In genomic region chr4:160276785-160277325, GRCh38 we compare ENCODE assay signal across 23 cellular contexts.
"Had no signal": no experiment of that assay in that cellular context is flagged by ENCODE, and none has a peak within 500 bp of the region (broad histone marks: within the 10 kb centered on the region; RNA-seq: fewer than 3 reads in every experiment).

No MANE protein-coding gene starts in this region.

- ATAC-seq: effector memory CD8-positive, alpha-beta T cell; left lobe of liver; mucosa of descending colon; natural killer cell treated with Interleukin-12 subunit alpha and Interleukin-12 subunit beta and Interleukin-15 and Interleukin-18, amount 100 ng/mL, for 72 hours; psoas muscle; right cardiac atrium; stimulated activated effector memory CD8-positive, alpha-beta T cell treated with anti-CD3 and anti-CD28 coated beads, Interleukin-12 subunit alpha, Interleukin-12 subunit beta, amount 100 ng/mL, for 72 hours had no signal

- H3K27me3 Mint-ChIP-seq: dendritic cell treated with granulocyte-macrophage colony-stimulating factor and Interleukin-4, amounts not matched to agents 40 ng/mL and 50 ng/mL, for 4 days; effector memory CD8-positive, alpha-beta T cell; memory B cell; naive B cell; natural killer cell treated with Interleukin-12 subunit alpha and Interleukin-12 subunit beta and Interleukin-15 and Interleukin-18, amount 100 ng/mL, for 72 hours had no signal

- DNase-seq: effector memory CD8-positive, alpha-beta T cell; hypothalamus; immature natural killer cell; mucosa of descending colon; naive B cell; occipital lobe; ovary; posterior cingulate gyrus; psoas muscle; sigmoid colon; stimulated activated CD4-positive, alpha-beta T cell treated with anti-CD3 and anti-CD28 coated beads, Interleukin-2, amount 100 ng/mL, for 24 hours; stimulated activated CD4-positive, alpha-beta T cell treated with anti-CD3 and anti-CD28 coated beads, Interleukin-4, amount 100 ng/mL, for 24 hours; stimulated activated naive CD4-positive, alpha-beta T cell treated with Interleukin-2 at 50 U/mL for 16 hours; stomach; thyroid gland; trophoblast cell had no signal

- H3K4me1 Mint-ChIP-seq: immature natural killer cell; memory B cell; mesothelial cell of epicardium; naive B cell; stimulated activated effector memory CD8-positive, alpha-beta T cell treated with anti-CD3 and anti-CD28 coated beads, Interleukin-12 subunit alpha, Interleukin-12 subunit beta, amount 100 ng/mL, for 72 hours had no signal

- H3K4me3 Mint-ChIP-seq: dendritic cell treated with granulocyte-macrophage colony-stimulating factor and Interleukin-4, amounts not matched to agents 40 ng/mL and 50 ng/mL, for 4 days; effector memory CD8-positive, alpha-beta T cell; immature natural killer cell; memory B cell; mesothelial cell of epicardium; natural killer cell treated with Interleukin-12 subunit alpha and Interleukin-12 subunit beta and Interleukin-15 and Interleukin-18, amount 100 ng/mL, for 72 hours; stimulated activated effector memory CD8-positive, alpha-beta T cell treated with anti-CD3 and anti-CD28 coated beads, Interleukin-12 subunit alpha, Interleukin-12 subunit beta, amount 100 ng/mL, for 72 hours had no signal

- H3K36me3 Mint-ChIP-seq: memory B cell; stimulated activated effector memory CD8-positive, alpha-beta T cell treated with anti-CD3 and anti-CD28 coated beads, Interleukin-12 subunit alpha, Interleukin-12 subunit beta, amount 100 ng/mL, for 72 hours had no signal

- H3K27ac Mint-ChIP-seq: dendritic cell treated with granulocyte-macrophage colony-stimulating factor and Interleukin-4, amounts not matched to agents 40 ng/mL and 50 ng/mL, for 4 days; effector memory CD8-positive, alpha-beta T cell; immature natural killer cell; memory B cell; mesothelial cell of epicardium; naive B cell; natural killer cell treated with Interleukin-12 subunit alpha and Interleukin-12 subunit beta and Interleukin-15 and Interleukin-18, amount 100 ng/mL, for 72 hours; stimulated activated effector memory CD8-positive, alpha-beta T cell treated with anti-CD3 and anti-CD28 coated beads, Interleukin-12 subunit alpha, Interleukin-12 subunit beta, amount 100 ng/mL, for 72 hours had no signal
